ENCODE assay signal across 12 cellular contexts in genomic region chr13:43848250-43848649, GRCh38. TPM values are rescaled to one million over a fixed set of nuclear protein-coding genes. Genes with fewer than 3 reads are reported as not detected.
DNase-seq lines count a peak whose midpoint lies in the region; ATAC-seq and TF ChIP-seq lines count a peak whose summit lies in the region.
"Had no signal": no experiment of that assay in that cellular context is flagged by ENCODE, and none has a peak within 500 bp of the region (broad histone marks: within the 10 kb centered on the region; RNA-seq: fewer than 3 reads in every experiment).

No MANE protein-coding gene starts in this region.

- H3K4me3 ChIP-seq in cardiac fibroblast (replicated peaks in 1 of 2; ENCODE audit: low read depth in 2 of 2, low read length in 2 of 2) (no peak overlapping the region), mesodermal cell (ENCODE audit: extremely low read depth, insufficient read depth, low read length, poor library complexity, severe bottlenecking) (no peak overlapping the region), uterus (no peak overlapping the region)
- H3K4me3 ChIP-seq: HAP-1 had no signal

- no peak for ATAC-seq in Right ventricle myocardium inferior

- TF ChIP-seq CTCF in cardiac fibroblast (IDR thresholded peaks at IDR 0.05; ENCODE audit: low read depth, low read length): no peak
- no peak for TF ChIP-seq CTCF in GM13977 (IDR thresholded peaks at IDR 0.05; ENCODE audit: extremely low read depth, insufficient read depth, missing control alignments)
- no peak for TF ChIP-seq CTCF in uterus (IDR thresholded peaks at IDR 0.05)

- peaks cover 5% of the 10 kb centered on the region for H3K36me3 ChIP-seq in mesodermal cell (ENCODE audit: control insufficient read depth, insufficient read depth, low read length)
- no peaks in the 10 kb centered on the region for H3K36me3 ChIP-seq in uterus
- H3K36me3 ChIP-seq: HAP-1 had no signal

- H3K4me1 ChIP-seq in mesodermal cell (ENCODE audit: control insufficient read depth, insufficient read depth, low read length, poor library complexity, severe bottlenecking) (peaks cover 4% of the 10 kb centered on the region), uterus (no peaks in the 10 kb centered on the region)

- H3K27ac ChIP-seq in mesodermal cell (ENCODE audit: low read depth, low read length, severe bottlenecking) (peak overlapping the region; percentile 52), uterus (no peak overlapping the region)

- DNase-seq in EH (ENCODE audit: low read depth): peak; percentile 73
- DNase-seq in NOMO-1 treated with dmso at 0.1 percent for 144 hours (lab: John Stamatoyannopoulos, UW; ENCODE audit: unreplicated experiment): peak; percentile 56
- DNase-seq in cardiac fibroblast (ENCODE audit: low read depth in 2 of 2): peak; percentile 87 to 91
- no peak for DNase-seq in GM13977 (ENCODE audit: low spot score)
- DNase-seq in uterus: no peak
- no peak for DNase-seq in Right ventricle myocardium inferior (ENCODE audit: missing footprints)
- DNase-seq in activated CD4-positive, CD25-positive, alpha-beta regulatory T cell treated with anti-CD3 and anti-CD28 coated beads, Interleukin-2, amount 50 U/mL, for 72 hours: no peak
- DNase-seq: activated naive CD8-positive, alpha-beta T cell treated with anti-CD3 and anti-CD28 coated beads for 36 hours; retina; T-helper 9 cell had no signal

- no peaks in the 10 kb centered on the region for H3K27me3 ChIP-seq in uterus

- peaks cover 31% of the 10 kb centered on the region for H3K9me3 ChIP-seq in mesodermal cell (ENCODE audit: control insufficient read depth, low read length)
- peaks cover 0 to 19% of the 10 kb centered on the region in 2 donors for H3K9me3 ChIP-seq in uterus

- intact Hi-C loops in uterus (cut with DNase I; ENCODE audit: low total_unique reads): no loop called here
- intact Hi-C loops in Right ventricle myocardium inferior (cut with DNase I): no loop called here

- TF ChIP-seq POLR2A in uterus (IDR thresholded peaks at IDR 0.05): no peak

- in situ Hi-C loops in GM13977 (cut with MboI; ENCODE audit: low pct_unique_long_range_greater_than_20kb, low sequenced_read_pairs, unreplicated experiment): no loop called here

RNA-seq across cellular contexts. Expression of gene CCDC122, which starts 31.3 kb away (rescaled TPM):
- polyA plus RNA-seq in mesodermal cell (2013, experiment 1 of 2): 5.3 TPM
- 9.8 TPM for polyA plus RNA-seq in mesodermal cell (2013, experiment 2 of 2)
- total RNA-seq in uterus (10 to 100 TPM in 1 of 4 donors, 1 to 10 TPM in 3; 3.5 to 18.0 (median 5.8) TPM), Right ventricle myocardium inferior (2.6 TPM)

RNA-seq across cellular contexts. Expression of gene LACC1, which starts 31.5 kb away (rescaled TPM):
- 5.5 TPM for polyA plus RNA-seq in mesodermal cell (2013, experiment 1 of 2)
- polyA plus RNA-seq in mesodermal cell (2013, experiment 2 of 2): 6.1 TPM
- 1 to 10 TPM; 1.0 to 7.7 (median 5.4) TPM for total RNA-seq in uterus
- total RNA-seq in Right ventricle myocardium inferior: 4.9 TPM

Comparison
In these comparisons a context has a peak if more than half of its experiments do, and no peak if none do; other contexts are left out.
1. DNase-seq: peak in EH (single experiment), NOMO-1 treated with dmso at 0.1 percent for 144 hours (single experiment) and cardiac fibroblast (2 of 2); none in GM13977 (single experiment), uterus (0 of 2), Right ventricle myocardium inferior (single experiment) and activated CD4-positive, CD25-positive, alpha-beta regulatory T cell treated with anti-CD3 and anti-CD28 coated beads, Interleukin-2, amount 50 U/mL, for 72 hours (single experiment).